Comparison of ENCODE assay signal across 1 cellular context in the genomic region with DNA sequence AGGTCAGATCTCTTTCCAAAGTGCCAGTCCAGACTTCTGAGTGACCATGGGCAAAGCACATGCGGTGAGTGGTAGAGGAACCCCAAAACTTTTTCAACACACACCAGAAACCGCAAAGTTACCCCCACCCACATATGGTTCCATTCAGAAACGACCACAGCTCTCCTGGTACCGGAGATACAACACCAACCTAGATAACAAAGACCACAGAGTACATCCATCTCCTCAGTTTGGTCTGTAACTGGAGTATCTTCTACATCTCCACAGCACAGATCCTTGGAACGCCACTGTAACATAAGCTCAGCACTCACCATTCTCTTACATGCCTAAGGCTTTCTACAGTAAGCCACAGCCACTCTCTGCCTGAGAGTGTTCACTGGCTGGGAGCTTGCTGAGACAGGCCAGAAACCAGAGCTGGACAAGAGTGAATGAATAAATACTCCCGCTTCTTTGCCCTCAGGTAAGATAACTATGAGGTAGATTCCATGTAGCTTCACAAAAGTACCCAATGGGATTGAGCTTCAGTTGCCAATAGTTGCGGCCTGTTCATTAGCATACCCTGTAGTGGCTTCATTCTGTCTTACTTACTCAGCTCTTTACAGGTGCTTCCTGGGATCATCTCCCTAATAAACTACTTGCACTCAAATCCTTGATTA.
TF ChIP-seq lines count a peak whose summit lies in the region.

No MANE protein-coding gene starts in this region.

TF ChIP-seq in GM23338, 12 proteins besides CTCF, POLR2A, EP300 and RAD21 (continued from another document):
- TF ChIP-seq, protein P1, sequence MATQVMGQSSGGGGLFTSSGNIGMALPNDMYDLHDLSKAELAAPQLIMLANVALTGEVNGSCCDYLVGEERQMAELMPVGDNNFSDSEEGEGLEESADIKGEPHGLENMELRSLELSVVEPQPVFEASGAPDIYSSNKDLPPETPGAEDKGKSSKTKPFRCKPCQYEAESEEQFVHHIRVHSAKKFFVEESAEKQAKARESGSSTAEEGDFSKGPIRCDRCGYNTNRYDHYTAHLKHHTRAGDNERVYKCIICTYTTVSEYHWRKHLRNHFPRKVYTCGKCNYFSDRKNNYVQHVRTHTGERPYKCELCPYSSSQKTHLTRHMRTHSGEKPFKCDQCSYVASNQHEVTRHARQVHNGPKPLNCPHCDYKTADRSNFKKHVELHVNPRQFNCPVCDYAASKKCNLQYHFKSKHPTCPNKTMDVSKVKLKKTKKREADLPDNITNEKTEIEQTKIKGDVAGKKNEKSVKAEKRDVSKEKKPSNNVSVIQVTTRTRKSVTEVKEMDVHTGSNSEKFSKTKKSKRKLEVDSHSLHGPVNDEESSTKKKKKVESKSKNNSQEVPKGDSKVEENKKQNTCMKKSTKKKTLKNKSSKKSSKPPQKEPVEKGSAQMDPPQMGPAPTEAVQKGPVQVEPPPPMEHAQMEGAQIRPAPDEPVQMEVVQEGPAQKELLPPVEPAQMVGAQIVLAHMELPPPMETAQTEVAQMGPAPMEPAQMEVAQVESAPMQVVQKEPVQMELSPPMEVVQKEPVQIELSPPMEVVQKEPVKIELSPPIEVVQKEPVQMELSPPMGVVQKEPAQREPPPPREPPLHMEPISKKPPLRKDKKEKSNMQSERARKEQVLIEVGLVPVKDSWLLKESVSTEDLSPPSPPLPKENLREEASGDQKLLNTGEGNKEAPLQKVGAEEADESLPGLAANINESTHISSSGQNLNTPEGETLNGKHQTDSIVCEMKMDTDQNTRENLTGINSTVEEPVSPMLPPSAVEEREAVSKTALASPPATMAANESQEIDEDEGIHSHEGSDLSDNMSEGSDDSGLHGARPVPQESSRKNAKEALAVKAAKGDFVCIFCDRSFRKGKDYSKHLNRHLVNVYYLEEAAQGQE (IDR thresholded peaks at IDR 0.05; ENCODE audit: unreplicated experiment), result no peak
- TF ChIP-seq ZNF114 (CRISPR knock-in tag; IDR thresholded peaks at IDR 0.05) (no peak), STAT1 (IDR thresholded peaks at IDR 0.05; ENCODE audit: unreplicated experiment) (no peak)
